17 cellular contexts compared by ENCODE assay signal in the genomic region with DNA sequence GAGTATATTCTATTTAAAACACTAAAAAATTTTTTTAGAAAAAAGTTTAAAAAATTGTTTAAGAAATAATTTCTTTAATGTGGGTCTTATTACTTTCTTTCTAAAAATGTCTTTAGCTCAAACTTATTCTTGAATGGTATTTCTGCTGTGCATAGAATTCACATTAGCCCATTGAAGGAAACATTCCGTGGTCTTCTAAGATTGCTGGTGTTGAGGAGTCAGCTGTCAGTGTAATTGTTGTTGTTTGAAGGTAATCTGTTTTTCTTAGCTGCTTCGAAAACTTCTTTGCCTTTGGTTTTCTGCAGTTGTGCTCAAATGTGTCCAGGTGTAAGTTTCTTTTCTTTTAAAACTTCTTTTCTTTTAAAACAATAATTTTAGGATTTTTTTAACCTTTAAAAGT.
"Had no signal": no experiment of that assay in that cellular context is flagged by ENCODE, and none has a peak within 500 bp of the region (broad histone marks: within the 10 kb centered on the region; RNA-seq: fewer than 3 reads in every experiment).

No MANE protein-coding gene starts in this region.

- H3K27me3 ChIP-seq: heart left ventricle, neutrophil, stomach, transverse colon had no signal

- DNase-seq: effector memory CD4-positive, alpha-beta T cell; heart left ventricle; hippocampal formation; kidney glomerular epithelial cell; mesendoderm; naive thymus-derived CD8-positive, alpha-beta T cell; posterior cingulate gyrus; stimulated activated CD4-positive, alpha-beta T cell treated with anti-CD3 and anti-CD28 coated beads, Interleukin-12 subunit alpha, Interleukin-12 subunit beta, amount 100 ng/mL, for 4 hours; stimulated activated naive CD4-positive, alpha-beta T cell; stomach; substantia nigra; transverse colon had no signal

- H3K4me3 ChIP-seq: heart left ventricle, skin epidermis, stomach, thoracic aorta, transverse colon had no signal

- H3K4me3 Mint-ChIP-seq: naive thymus-derived CD8-positive, alpha-beta T cell had no signal

- H3K4me1 ChIP-seq: heart left ventricle, stomach, transverse colon had no signal

- H3K27ac Mint-ChIP-seq: naive thymus-derived CD8-positive, alpha-beta T cell had no signal

- H3K27ac ChIP-seq: heart left ventricle, neutrophil, skin epidermis, stomach, thoracic aorta, transverse colon had no signal

- H3K9me3 Mint-ChIP-seq: naive thymus-derived CD8-positive, alpha-beta T cell had no signal

- H3K9me3 ChIP-seq: heart left ventricle, neutrophil, stomach, thoracic aorta, transverse colon had no signal

- ATAC-seq: esophagus mucosa; heart left ventricle; naive thymus-derived CD8-positive, alpha-beta T cell; sciatic nerve had no signal

- H3K36me3 ChIP-seq: heart left ventricle, neutrophil, stomach, thoracic aorta, transverse colon had no signal
